ENCODE assay signal across 8 cellular contexts in the genomic region with DNA sequence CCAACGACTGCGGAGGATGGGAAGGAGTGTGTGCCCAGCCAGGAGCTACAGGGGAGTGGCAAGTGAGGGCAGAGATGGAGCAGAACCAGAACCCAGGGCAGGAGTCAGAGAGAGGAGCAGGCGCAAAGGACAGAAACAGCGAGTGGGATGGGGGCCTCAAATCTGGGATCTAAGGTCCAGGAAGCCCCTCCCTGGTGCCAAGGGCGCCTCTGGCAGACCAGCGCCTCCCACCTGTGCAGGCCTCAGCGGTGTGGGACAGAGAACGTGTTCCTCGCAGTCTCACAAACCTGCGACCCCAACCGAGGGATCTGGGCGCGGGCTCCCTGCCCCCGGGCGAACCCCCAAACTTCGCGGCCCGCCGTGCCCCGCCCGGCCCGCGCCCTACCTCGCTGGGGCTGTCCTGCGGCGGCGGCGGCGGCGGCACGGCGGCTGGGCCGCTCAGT. TPM values are rescaled to one million over a fixed set of nuclear protein-coding genes. Genes with fewer than 3 reads are reported as not detected.
DNase-seq lines count a peak whose midpoint lies in the region; ATAC-seq and TF ChIP-seq lines count a peak whose summit lies in the region.

No MANE protein-coding gene starts in this region.

- no peaks in the 10 kb centered on the region for H3K27me3 Mint-ChIP-seq in chondrocyte (ENCODE audit: low read depth)

- POLR2A ChIA-PET in IMR-90 (lab: Charles Lee; ENCODE audit: unreplicated experiment), result no interaction called here

- H3K4me3 Mint-ChIP-seq in chondrocyte (ENCODE audit: unreplicated experiment), result peak overlapping the region; percentile 77

- H3K9me1 ChIP-seq in IMR-90 (ENCODE audit: insufficient read depth, low read length), result peaks cover 19% of the 10 kb centered on the region

- no peak overlapping the region for H3K27ac Mint-ChIP-seq in chondrocyte (ENCODE audit: unreplicated experiment)

- H3K9me3 Mint-ChIP-seq in chondrocyte (ENCODE audit: low read depth), result no peaks in the 10 kb centered on the region

- peak overlapping the region; percentile 99 for H3K4me2 ChIP-seq in IMR-90 (ENCODE audit: low read depth, low read length)

- H3K27me3 ChIP-seq in IMR-90 (ENCODE audit: control insufficient read depth, insufficient read depth, low read length), result no peaks in the 10 kb centered on the region

- peak overlapping the region; percentile 55 to 89 for H4K8ac ChIP-seq in IMR-90 (ENCODE audit: low read depth in 2 of 2, low read length in 2 of 2)

- intact Hi-C loops in IMR-90 (cut with micrococcal nuclease), result no loop called here
- intact Hi-C loops in mucosa of descending colon (cut with DNase I, micrococcal nuclease), result no loop called here

- H3K36me3 ChIP-seq in IMR-90 (ENCODE audit: control insufficient read depth, insufficient read depth, low read length), result no peaks in the 10 kb centered on the region; the same call in 1 of the 2 replicates
- no peaks in the 10 kb centered on the region for H3K36me3 ChIP-seq in mucosa of descending colon (ENCODE audit: low read depth)

- H3K18ac ChIP-seq in IMR-90 (ENCODE audit: low read depth, low read length), result peak overlapping the region; percentile 90

- peak overlapping the region; percentile 98 for H2AK9ac ChIP-seq in IMR-90 (replicated peaks; ENCODE audit: low read depth, low read length, poor library complexity)

- BruUV-seq in IMR-90 (replicated peaks; lab: Mats Ljungman, UMichigan), result no TSS peak

- TF ChIP-seq RAD21 in IMR-90 (IDR thresholded peaks at IDR 0.05; ENCODE audit: low read length), result no peak

- H2BK120ac ChIP-seq in IMR-90 (ENCODE audit: low read depth, low read length), result peak overlapping the region; percentile 30; the same call in 1 of the 2 replicates

- peak overlapping the region; percentile 73 for H3K56ac ChIP-seq in IMR-90 (ENCODE audit: extremely low read depth, insufficient read depth, low read length)

- peak overlapping the region; percentile 97 for H3K4ac ChIP-seq in IMR-90 (ENCODE audit: low read depth, low read length)

- peak overlapping the region; percentile 95 for H3K9ac ChIP-seq in IMR-90 (ENCODE audit: low read depth, low read length)

- H3K79me1 ChIP-seq in IMR-90 (ENCODE audit: low read depth in 1 of 2, low read length in 2 of 2), result peaks cover 36 to 68% of the 10 kb centered on the region in 2 experiments

- in situ Hi-C loops in IMR-90 (cut with MboI; ENCODE audit: low sequenced_read_pairs), result loop anchor here (25.0 kb wide), 1 partner anchor 1630 kb away; a partner anchor contains a TSS

- DNase-seq in IMR-90 (no peak), chondrocyte (ENCODE audit: low spot score) (no peak), mucosa of descending colon (peak in 1 of 3 donors; percentile 70), NCI-H2029 treated with DMSO at 0.1 percent for 48 hours (lab: John Stamatoyannopoulos, UW) (no peak), NCI-H187 treated with DMSO at 0.1 percent for 48 hours (lab: John Stamatoyannopoulos, UW) (no peak), NCI-H526 treated with DMSO at 0.1 percent for 48 hours (lab: John Stamatoyannopoulos, UW) (no peak)

- H3K36me3 Mint-ChIP-seq in chondrocyte (ENCODE audit: low read depth), result no peaks in the 10 kb centered on the region

- H3K4me3 ChIP-seq in IMR-90 (ENCODE audit: insufficient read depth, low read depth, low read length) (peak overlapping the region; percentile 70), mucosa of descending colon (peak overlapping the region; percentile 32)

- peaks cover 13% of the 10 kb centered on the region for H4K20me1 ChIP-seq in IMR-90 (ENCODE audit: insufficient read depth, low read length)

- peak overlapping the region; percentile 57; the same call in 1 of the 2 replicates for H2BK20ac ChIP-seq in IMR-90 (ENCODE audit: low read depth, low read length)

- H2BK15ac ChIP-seq in IMR-90 (ENCODE audit: low read depth, low read length), result no peak overlapping the region; the same call in 2 of the 3 replicates

- peak overlapping the region; percentile 76 for H3K27ac ChIP-seq in IMR-90 (ENCODE audit: insufficient read depth, low read length)

- H2BK5ac ChIP-seq in IMR-90 (ENCODE audit: low read depth, low read length, poor library complexity, severe bottlenecking), result peak overlapping the region; percentile 44

- peak overlapping the region; percentile 91 for H3K23ac ChIP-seq in IMR-90 (ENCODE audit: low read depth, low read length)

- CTCF ChIA-PET in IMR-90 (lab: Yijun Ruan, JAX), result no interaction called here

- 0% methylated on average over 25 of the region's 33 CpGs; no CpG with 5 or more reads in 1 of the 2 experiments for WGBS in IMR-90 (ENCODE audit: extremely low coverage in 2 of 2, insufficient read length in 1 of 2), 2 experiments

- H2AFZ ChIP-seq in IMR-90 (replicated peaks; ENCODE audit: low read length, poor library complexity), result peak overlapping the region; percentile 90

- peak overlapping the region; percentile 86 for H4K91ac ChIP-seq in IMR-90 (ENCODE audit: insufficient read depth, low read depth, low read length)

- peaks cover 29% of the 10 kb centered on the region for H3K4me1 Mint-ChIP-seq in chondrocyte (ENCODE audit: low read depth)

- peak overlapping the region; percentile 98 for H2AK5ac ChIP-seq in IMR-90 (ENCODE audit: low read depth, low read length)

- peak overlapping the region; percentile 98 for H3K14ac ChIP-seq in IMR-90 (replicated peaks; ENCODE audit: low read depth, low read length)

- no peak for TF ChIP-seq POLR2A in IMR-90 (IDR thresholded peaks at IDR 0.05; ENCODE audit: low read depth, low read length)

- ATAC-seq in GM18502 (IDR thresholded peaks at IDR 0.05; ENCODE audit: poor library complexity, unreplicated experiment) (peak; percentile 44), IMR-90 (ENCODE audit: low read depth) (peak; percentile 7), mucosa of descending colon (peak; percentile 67), HG03469 (IDR thresholded peaks at IDR 0.05; ENCODE audit: unreplicated experiment) (no peak)

- H3K4me1 ChIP-seq in IMR-90 (ENCODE audit: control insufficient read depth, insufficient read depth, low read length) (peaks cover 28% of the 10 kb centered on the region), mucosa of descending colon (ENCODE audit: low read depth) (peaks cover 11% of the 10 kb centered on the region)

- H3K9me3 ChIP-seq in IMR-90 (ENCODE audit: control insufficient read depth, insufficient read depth, low read length) (no peaks in the 10 kb centered on the region), mucosa of descending colon (no peaks in the 10 kb centered on the region)

- TF ChIP-seq CTCF in IMR-90 (conservative IDR thresholded peaks at IDR 0.05; ENCODE audit: low read depth, low read length) (no peak), chondrocyte (IDR thresholded peaks at IDR 0.05) (peak; percentile 4), mucosa of descending colon (IDR thresholded peaks at IDR 0.05) (no peak)

- dilution Hi-C loops in IMR-90 (cut with HindIII; ENCODE audit: low sequenced_read_pairs, unreplicated experiment), result no loop called here

- H4K5ac ChIP-seq in IMR-90 (ENCODE audit: low read depth, low read length), result peak overlapping the region; percentile 55

TF ChIP-seq in IMR-90, 13 proteins besides CTCF, POLR2A, EP300 and RAD21:
- no peak for TF ChIP-seq MAFK (IDR thresholded peaks at IDR 0.05; ENCODE audit: low read depth, low read length)
- no peak for TF ChIP-seq SMC3 (IDR thresholded peaks at IDR 0.05; ENCODE audit: low read depth, low read length)
- TF ChIP-seq MAZ (IDR thresholded peaks at IDR 0.05; ENCODE audit: borderline replicate concordance, low read depth, low read length), result no peak

RNA-seq across cellular contexts. Expression of a gene that starts 0.3 kb away (rescaled TPM):
- 70.8 and 71.1 TPM in 2 replicates for total RNA-seq in IMR-90 (2012; rRNA removed)
- 110 and 122 TPM in 2 replicates for polyA plus RNA-seq in IMR-90 (2012; rRNA removed)
- 83.1 and 134 TPM in 2 replicates for polyA plus RNA-seq in IMR-90 (2012; cell fraction: cytosol; rRNA removed)
- 274 and 587 TPM in 2 replicates for polyA plus RNA-seq in IMR-90 (2012; cell fraction: nucleus; rRNA removed; ENCODE audit: low replicate concordance)
- 35.5 to 63.8 TPM (median 55.7 TPM) in 3 replicates for total RNA-seq in chondrocyte
- 10 to 100 TPM; 17.8 to 41.9 (median 25.9) TPM for total RNA-seq in mucosa of descending colon

RNA-seq across cellular contexts. Expression of a gene that starts 6.9 kb away (rescaled TPM):
- 6.4 and 7.2 TPM in 2 replicates for total RNA-seq in IMR-90 (2012; rRNA removed)
- polyA plus RNA-seq in IMR-90 (2012; rRNA removed), result 28.3 and 30.4 TPM in 2 replicates
- polyA plus RNA-seq in IMR-90 (2012; cell fraction: cytosol; rRNA removed), result 17.0 and 38.2 TPM in 2 replicates
- 29.9 and 36.0 TPM in 2 replicates for polyA plus RNA-seq in IMR-90 (2012; cell fraction: nucleus; rRNA removed; ENCODE audit: low replicate concordance)
- 24.3 to 38.0 TPM (median 25.7 TPM) in 3 replicates for total RNA-seq in chondrocyte
- total RNA-seq in mucosa of descending colon, result 10 to 100 TPM; 63.4 to 84.0 (median 81.0) TPM

RNA-seq across cellular contexts. Expression of a gene that starts 7.9 kb away (rescaled TPM):
- total RNA-seq in IMR-90 (2012; rRNA removed) (3.1 and 3.4 TPM in 2 replicates), chondrocyte (10.0 to 19.4 TPM (median 10.2 TPM) in 3 replicates), mucosa of descending colon (10 to 100 TPM in 1 of 3 donors, 1 to 10 TPM in 2; 6.3 to 14.8 (median 9.1) TPM)
- polyA plus RNA-seq in IMR-90 (2012; rRNA removed), result 10.0 and 12.2 TPM in 2 replicates
- 12.0 and 24.8 TPM in 2 replicates for polyA plus RNA-seq in IMR-90 (2012; cell fraction: cytosol; rRNA removed)
- polyA plus RNA-seq in IMR-90 (2012; cell fraction: nucleus; rRNA removed; ENCODE audit: low replicate concordance), result 3.6 and 5.7 TPM in 2 replicates

RNA-seq across cellular contexts. Expression of a gene that starts 11.8 kb away (rescaled TPM):
- total RNA-seq in IMR-90 (2012; rRNA removed), result under 0.01 TPM in 1 of 2 replicates, not detected in the other
- not detected in 2 replicates for polyA plus RNA-seq in IMR-90 (2012; rRNA removed)
- 0.03 TPM in 1 of 2 replicates, not detected in the other for polyA plus RNA-seq in IMR-90 (2012; cell fraction: cytosol; rRNA removed)
- polyA plus RNA-seq in IMR-90 (2012; cell fraction: nucleus; rRNA removed; ENCODE audit: low replicate concordance), result 0.08 and 0.35 TPM in 2 replicates
- total RNA-seq in chondrocyte, result 0.19 TPM in 1 of 3 replicates, not detected in the others
- total RNA-seq in mucosa of descending colon, result under 1 TPM in 1 of 3 donors, not detected in 2; 0.22 TPM

RNA-seq across cellular contexts. Expression of a gene that starts 16.4 kb away (rescaled TPM):
- total RNA-seq in IMR-90 (2012; rRNA removed) (21.1 and 22.0 TPM in 2 replicates), chondrocyte (21.1 to 24.5 TPM (median 21.7 TPM) in 3 replicates), mucosa of descending colon (100 to 1,000 TPM in 2 of 3 donors, 10 to 100 TPM in 1; 79.9 to 180 (median 133) TPM)
- polyA plus RNA-seq in IMR-90 (2012; rRNA removed), result 44.8 and 47.1 TPM in 2 replicates
- polyA plus RNA-seq in IMR-90 (2012; cell fraction: cytosol; rRNA removed), result 44.3 and 84.7 TPM in 2 replicates
- polyA plus RNA-seq in IMR-90 (2012; cell fraction: nucleus; rRNA removed; ENCODE audit: low replicate concordance), result 49.3 and 84.6 TPM in 2 replicates
